In genomic region chr10:123136806-123137642, GRCh38 we compare ENCODE assay signal across 8 cellular contexts. TPM values are rescaled to one million over a fixed set of nuclear protein-coding genes. Genes with fewer than 3 reads are reported as not detected.
DNase-seq lines count a peak whose midpoint lies in the region; TF ChIP-seq lines count a peak whose summit lies in the region.

No MANE protein-coding gene starts in this region.

- H3K4me1 Mint-ChIP-seq in chondrocyte (ENCODE audit: low read depth): peaks cover 37% of the 10 kb centered on the region

- H3K27ac ChIP-seq in neuronal stem cell (replicated peaks; ENCODE audit: low read length) (no peak overlapping the region), colonic mucosa (no peak overlapping the region)

- H3K4me3 Mint-ChIP-seq in chondrocyte (ENCODE audit: unreplicated experiment): peak overlapping the region; percentile 64

- no CpG with 5 or more reads among the region's 83 CpGs for WGBS in neuronal stem cell (ENCODE audit: extremely low coverage in 2 of 2, insufficient read length in 2 of 2, insufficient replicate concordance in 1 of 2), 2 donors

- peak overlapping the region; percentile 86 for H3K23ac ChIP-seq in neuronal stem cell (ENCODE audit: low read depth, low read length, poor library complexity)

- peak overlapping the region; percentile 42 for H3K4ac ChIP-seq in neuronal stem cell (ENCODE audit: low read length)

- H3K27ac Mint-ChIP-seq in chondrocyte (ENCODE audit: unreplicated experiment): no peak overlapping the region

- H2AFZ ChIP-seq in neuronal stem cell (ENCODE audit: low read length): peak overlapping the region; percentile 85

- H2BK12ac ChIP-seq in neuronal stem cell (ENCODE audit: low read length): no peak overlapping the region

- TF ChIP-seq CTCF in chondrocyte (IDR thresholded peaks at IDR 0.05): no peak
- TF ChIP-seq CTCF in colonic mucosa (IDR thresholded peaks at IDR 0.05): no peak

- no peak overlapping the region for H4K8ac ChIP-seq in neuronal stem cell (ENCODE audit: low read depth, low read length)

- H3K79me1 ChIP-seq in neuronal stem cell (ENCODE audit: low read depth, low read length): no peaks in the 10 kb centered on the region

- H3K4me3 ChIP-seq in MG63: peak overlapping the region; percentile 60
- H3K4me3 ChIP-seq in neuronal stem cell (ENCODE audit: low read length in 2 of 2): no peak overlapping the region
- no peak overlapping the region for H3K4me3 ChIP-seq in colonic mucosa

- peaks cover 6% of the 10 kb centered on the region for H3K27me3 ChIP-seq in MG63
- H3K27me3 ChIP-seq in neuronal stem cell (ENCODE audit: control insufficient read depth in 3 of 3, insufficient read depth in 3 of 3, low read depth in 1 of 3, low read length in 3 of 3): peaks cover 58 to 98% (median 97%) of the 10 kb centered on the region in 3 experiments
- peaks cover 98% of the 10 kb centered on the region for H3K27me3 ChIP-seq in colonic mucosa

- peak overlapping the region; percentile 29 for H2AK5ac ChIP-seq in neuronal stem cell (ENCODE audit: low read depth, low read length)

- H3K9me3 ChIP-seq in ES-I3 (ENCODE audit: control insufficient read depth, insufficient read depth, low read length): no peaks in the 10 kb centered on the region
- H3K9me3 ChIP-seq in MG63: no peaks in the 10 kb centered on the region
- peaks cover 0 to 2% of the 10 kb centered on the region in 2 donors for H3K9me3 ChIP-seq in neuronal stem cell (replicated peaks in 1 of 2; ENCODE audit: control insufficient read depth in 2 of 2, insufficient read depth in 1 of 2, low read depth in 1 of 2, low read length in 2 of 2)
- no peaks in the 10 kb centered on the region for H3K9me3 ChIP-seq in colonic mucosa

- H3K14ac ChIP-seq in neuronal stem cell (ENCODE audit: low read length): peak overlapping the region; percentile 51

- intact Hi-C loops in colonic mucosa (cut with DNase I): no loop called here

- H3K36me3 Mint-ChIP-seq in chondrocyte (ENCODE audit: low read depth): peaks cover 6% of the 10 kb centered on the region

- peaks cover 9% of the 10 kb centered on the region for H3K4me1 ChIP-seq in ES-I3 (ENCODE audit: insufficient read depth, low read length)
- peaks cover 11 to 13% of the 10 kb centered on the region in 2 donors for H3K4me1 ChIP-seq in neuronal stem cell (ENCODE audit: control insufficient read depth in 2 of 2, insufficient read depth in 1 of 2, low read depth in 1 of 2, low read length in 2 of 2)
- H3K4me1 ChIP-seq in colonic mucosa: peaks cover 10% of the 10 kb centered on the region

- H2BK15ac ChIP-seq in neuronal stem cell (ENCODE audit: low read length): peak overlapping the region; percentile 41

- H3K9me3 Mint-ChIP-seq in chondrocyte (ENCODE audit: low read depth): no peaks in the 10 kb centered on the region

- peak overlapping the region; percentile 41 for H3K4me2 ChIP-seq in neuronal stem cell (ENCODE audit: insufficient read depth, low read length, poor library complexity, severe bottlenecking)

- no peaks in the 10 kb centered on the region for H3K36me3 ChIP-seq in ES-I3 (ENCODE audit: insufficient read depth, low read length)
- no peaks in the 10 kb centered on the region; the same call in 1 of the 2 replicates for H3K36me3 ChIP-seq in MG63
- H3K36me3 ChIP-seq in neuronal stem cell (replicated peaks in 1 of 2; ENCODE audit: control insufficient read depth in 2 of 2, insufficient read depth in 2 of 2, low read length in 2 of 2): no peaks in the 10 kb centered on the region
- H3K36me3 ChIP-seq in colonic mucosa: no peaks in the 10 kb centered on the region

- H3K18ac ChIP-seq in neuronal stem cell (ENCODE audit: low read length): peak overlapping the region; percentile 80

- H4K91ac ChIP-seq in neuronal stem cell (ENCODE audit: low read depth, low read length, poor library complexity): no peak overlapping the region

- no peak overlapping the region for H2BK5ac ChIP-seq in neuronal stem cell (ENCODE audit: low read length)

- H3K9ac ChIP-seq in ES-I3 (ENCODE audit: low read depth, low read length) (peak overlapping the region; percentile 37), neuronal stem cell (ENCODE audit: low read depth, low read length, poor library complexity) (no peak overlapping the region), colonic mucosa (ENCODE audit: low read depth in 2 of 2, low read length in 2 of 2) (peak overlapping the region in 1 of 2 donors; percentile 43)

- no peak overlapping the region for H2BK120ac ChIP-seq in neuronal stem cell (ENCODE audit: low read depth, low read length)

- DNase-seq in MG63 (peak; percentile 72), chondrocyte (ENCODE audit: low spot score) (no peak), neuronal stem cell (ENCODE audit: low spot score) (no peak), GOT3 (lab: John Stamatoyannopoulos, UW) (no peak), NCI-H446 treated with DMSO at 0.1 percent for 48 hours (lab: John Stamatoyannopoulos, UW) (no peak), HuH-7 (ENCODE audit: low spot score) (no peak), colonic mucosa (no peak)

- H3K27me3 Mint-ChIP-seq in chondrocyte (ENCODE audit: low read depth): peaks cover 79% of the 10 kb centered on the region

RNA-seq across cellular contexts. Expression of gene HMX3, which starts 1.3 kb away (rescaled TPM):
- total RNA-seq in MG63 (2014; rRNA removed; shearing (Covaris generic); ENCODE audit: low replicate concordance): 5.0 and 8.6 TPM in 2 replicates
- not detected in 3 replicates for total RNA-seq in chondrocyte
- polyA plus RNA-seq in neuronal stem cell (2013, experiment 1 of 2): not detected
- polyA plus RNA-seq in neuronal stem cell (2013, experiment 2 of 2): not detected
- total RNA-seq in colonic mucosa: under 1 TPM; 0.35 to 0.64 TPM

RNA-seq across cellular contexts. Expression of gene HMX2, which starts 10.9 kb away (rescaled TPM):
- total RNA-seq in MG63 (2014; rRNA removed; shearing (Covaris generic); ENCODE audit: low replicate concordance): 0.07 and 6.0 TPM in 2 replicates
- total RNA-seq in chondrocyte (not detected in 3 replicates), colonic mucosa (under 1 TPM; 0.13 to 0.15 TPM)
- polyA plus RNA-seq in neuronal stem cell (2013, experiment 1 of 2): not detected
- polyA plus RNA-seq in neuronal stem cell (2013, experiment 2 of 2): not detected

RNA-seq across cellular contexts. Expression of gene BUB3, which starts 17.2 kb away (rescaled TPM):
- 164 and 222 TPM in 2 replicates for total RNA-seq in MG63 (2014; rRNA removed; shearing (Covaris generic); ENCODE audit: low replicate concordance)
- total RNA-seq in chondrocyte (69.8 to 74.1 TPM (median 71.9 TPM) in 3 replicates), colonic mucosa (100 to 1,000 TPM in 1 of 2 donors, 10 to 100 TPM in 1; 77.6 to 112 TPM)
- 104 TPM for polyA plus RNA-seq in neuronal stem cell (2013, experiment 1 of 2)
- polyA plus RNA-seq in neuronal stem cell (2013, experiment 2 of 2): 108 TPM
